In the genomic region with DNA sequence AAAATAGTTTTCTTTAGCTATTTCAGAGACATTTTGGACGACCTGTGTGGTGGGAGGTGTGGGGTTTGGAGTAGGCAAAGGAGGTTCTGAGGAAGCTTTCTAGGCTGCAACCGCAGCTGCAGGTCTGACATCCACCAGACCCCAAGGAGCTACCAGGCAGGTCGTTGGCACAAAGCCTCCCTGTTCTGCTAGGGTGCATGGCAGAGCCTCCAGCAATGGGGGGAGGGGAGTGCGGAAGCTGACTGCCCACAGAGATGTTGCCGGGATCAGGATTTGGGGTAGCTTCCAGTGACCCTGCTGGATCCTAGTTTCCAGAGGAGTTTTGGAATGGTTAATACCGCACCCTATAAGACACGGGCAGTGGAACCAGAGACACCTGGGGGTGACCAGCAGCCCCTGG, we compare ENCODE assay signal across 8 cellular contexts. TPM values are rescaled to one million over a fixed set of nuclear protein-coding genes. Genes with fewer than 3 reads are reported as not detected.
DNase-seq lines count a peak whose midpoint lies in the region; ATAC-seq and TF ChIP-seq lines count a peak whose summit lies in the region.

No MANE protein-coding gene starts in this region.

- H3K9me3 Mint-ChIP-seq in activated CD8-positive, alpha-beta T cell treated with anti-CD3 and anti-CD28 coated beads for 36 hours, result no peaks in the 10 kb centered on the region
- H3K9me3 Mint-ChIP-seq in stimulated activated effector memory CD8-positive, alpha-beta T cell treated with anti-CD3 and anti-CD28 coated beads, Interleukin-12 subunit alpha, Interleukin-12 subunit beta, amount 100 ng/mL, for 72 hours, result no peaks in the 10 kb centered on the region

- no peaks in the 10 kb centered on the region for H3K36me3 Mint-ChIP-seq in activated CD8-positive, alpha-beta T cell treated with anti-CD3 and anti-CD28 coated beads for 36 hours (ENCODE audit: low read depth)
- no peaks in the 10 kb centered on the region for H3K36me3 Mint-ChIP-seq in stimulated activated effector memory CD8-positive, alpha-beta T cell treated with anti-CD3 and anti-CD28 coated beads, Interleukin-12 subunit alpha, Interleukin-12 subunit beta, amount 100 ng/mL, for 72 hours

- peaks cover 8% of the 10 kb centered on the region for H3K4me1 Mint-ChIP-seq in activated CD8-positive, alpha-beta T cell treated with anti-CD3 and anti-CD28 coated beads for 36 hours (ENCODE audit: low read depth)
- peaks cover 38% of the 10 kb centered on the region for H3K4me1 Mint-ChIP-seq in stimulated activated effector memory CD8-positive, alpha-beta T cell treated with anti-CD3 and anti-CD28 coated beads, Interleukin-12 subunit alpha, Interleukin-12 subunit beta, amount 100 ng/mL, for 72 hours

- no peak overlapping the region for H3K27ac Mint-ChIP-seq in activated CD8-positive, alpha-beta T cell treated with anti-CD3 and anti-CD28 coated beads for 36 hours
- H3K27ac Mint-ChIP-seq in stimulated activated effector memory CD8-positive, alpha-beta T cell treated with anti-CD3 and anti-CD28 coated beads, Interleukin-12 subunit alpha, Interleukin-12 subunit beta, amount 100 ng/mL, for 72 hours, result no peak overlapping the region

- peaks cover 5% of the 10 kb centered on the region; the same call in 1 of the 2 replicates for H3K4me1 ChIP-seq in iPS DF 6.9 (ENCODE audit: control insufficient read depth, insufficient read depth, low read length)

- no peaks in the 10 kb centered on the region for H3K36me3 ChIP-seq in iPS DF 6.9 (ENCODE audit: control insufficient read depth, insufficient read depth, low read length)

- H3K27me3 Mint-ChIP-seq in activated CD8-positive, alpha-beta T cell treated with anti-CD3 and anti-CD28 coated beads for 36 hours, result peaks cover 33% of the 10 kb centered on the region

- no peaks in the 10 kb centered on the region for H3K27me3 ChIP-seq in iPS DF 6.9 (ENCODE audit: control insufficient read depth, insufficient read depth, low read length)

- H3K27ac ChIP-seq in iPS DF 6.9 (ENCODE audit: low read length), result no peak overlapping the region

- no peaks in the 10 kb centered on the region for H3K9me3 ChIP-seq in iPS DF 6.9 (ENCODE audit: control insufficient read depth, insufficient read depth, low read length)

- H3K4me3 ChIP-seq in iPS DF 6.9 (ENCODE audit: low read length), result peak overlapping the region; percentile 70; the same call in 1 of the 2 replicates

- peak overlapping the region; percentile 70 for H3K4me3 Mint-ChIP-seq in activated CD8-positive, alpha-beta T cell treated with anti-CD3 and anti-CD28 coated beads for 36 hours
- H3K4me3 Mint-ChIP-seq in stimulated activated effector memory CD8-positive, alpha-beta T cell treated with anti-CD3 and anti-CD28 coated beads, Interleukin-12 subunit alpha, Interleukin-12 subunit beta, amount 100 ng/mL, for 72 hours, result peak overlapping the region; percentile 76

- no CpG with 5 or more reads among the region's 7 CpGs for WGBS in iPS DF 6.9 (ENCODE audit: insufficient coverage, insufficient read length)

- POLR2A ChIA-PET in activated CD8-positive, alpha-beta T cell treated with anti-CD3 and anti-CD28 coated beads for 36 hours (lab: Charles Lee), result interaction anchor here (0.8 kb wide), 1 partner anchor 41 kb away, joined by 3 read pairs; no protein-coding TSS in a partner anchor

- peak; percentile 20 for DNase-seq in NCI-H146 (lab: John Stamatoyannopoulos, UW)
- DNase-seq in NCI-H146 treated with DMSO at 0.1 percent for 48 hours (lab: John Stamatoyannopoulos, UW; ENCODE audit: unreplicated experiment), result no peak
- DNase-seq in activated CD8-positive, alpha-beta T cell treated with anti-CD3 and anti-CD28 coated beads for 36 hours, result no peak
- no peak for DNase-seq in iPS DF 6.9 (ENCODE audit: low read depth, low spot score)
- DNase-seq in stimulated activated effector memory CD8-positive, alpha-beta T cell treated with anti-CD3 and anti-CD28 coated beads, Interleukin-12 subunit alpha, Interleukin-12 subunit beta, amount 100 ng/mL, for 72 hours (ENCODE audit: low spot score in 2 of 2), result no peak
- DNase-seq in stimulated activated CD4-positive, alpha-beta T cell treated with anti-CD3 and anti-CD28 coated beads, Interleukin-2, amount 100 ng/mL, for 48 hours, result no peak
- no peak for DNase-seq in AG20443 (ENCODE audit: low spot score)

- CTCF ChIA-PET in activated CD8-positive, alpha-beta T cell treated with anti-CD3 and anti-CD28 coated beads for 36 hours (lab: Charles Lee), result interaction anchor here (1.4 to 2.4 kb wide), 2 partner anchors 25 to 158 kb away, joined by 3 to 10 read pairs; no protein-coding TSS in a partner anchor

- no peak for TF ChIP-seq CTCF in activated CD8-positive, alpha-beta T cell treated with anti-CD3 and anti-CD28 coated beads for 36 hours (IDR thresholded peaks at IDR 0.05)

- ATAC-seq in activated CD8-positive, alpha-beta T cell treated with anti-CD3 and anti-CD28 coated beads for 36 hours, result no peak
- ATAC-seq in stimulated activated effector memory CD8-positive, alpha-beta T cell treated with anti-CD3 and anti-CD28 coated beads, Interleukin-12 subunit alpha, Interleukin-12 subunit beta, amount 100 ng/mL, for 72 hours, result no peak
- no peak for ATAC-seq in GM19397 (IDR thresholded peaks at IDR 0.05; ENCODE audit: unreplicated experiment)

- intact Hi-C loops in activated CD8-positive, alpha-beta T cell treated with anti-CD3 and anti-CD28 coated beads for 36 hours (cut with micrococcal nuclease), result no loop called here

RNA-seq across cellular contexts. Expression of a gene that starts 58.4 kb away (rescaled TPM):
- under 1 TPM; 0.31 to 0.50 TPM for total RNA-seq in activated CD8-positive, alpha-beta T cell treated with anti-CD3 and anti-CD28 coated beads for 36 hours
